31 cellular contexts compared by ENCODE assay signal in genomic region chr2:235378944-235379343, GRCh38.
"Had no signal": no experiment of that assay in that cellular context is flagged by ENCODE, and none has a peak within 500 bp of the region (broad histone marks: within the 10 kb centered on the region; RNA-seq: fewer than 3 reads in every experiment).

No MANE protein-coding gene starts in this region.

- H3K4me3 ChIP-seq: body of pancreas, colonic mucosa, MG63, Peyer's patch, SJSA1 had no signal

- H3K4me1 ChIP-seq: body of pancreas, colonic mucosa, Peyer's patch, SJSA1 had no signal

- H3K4me3 Mint-ChIP-seq: activated CD4-positive, alpha-beta T cell treated with anti-CD3 and anti-CD28 coated beads, Interleukin-2, amount 10 ng/mL, durations not matched to agents 24 days and 14 days; activated CD8-positive, alpha-beta T cell treated with anti-CD3 and anti-CD28 coated beads, Interleukin-2, amount 10 ng/mL, durations not matched to agents 7 days and 5 days; activated naive CD4-positive, alpha-beta T cell treated with anti-CD3 and anti-CD28 coated beads, Interleukin-2, amount 50 U/mL, for 24 hours; activated naive CD8-positive, alpha-beta T cell treated with anti-CD3 and anti-CD28 coated beads, Interleukin-2, amount 10 ng/mL, durations not matched to agents 7 days and 5 days; activated T-cell treated with anti-CD3 and anti-CD28 coated beads, Interleukin-2, amount 50 U/mL, for 24 hours; T-cell had no signal

- H3K27me3 Mint-ChIP-seq: activated naive CD4-positive, alpha-beta T cell treated with anti-CD3 and anti-CD28 coated beads, Interleukin-2, amount 50 U/mL, for 24 hours had no signal

- H3K36me3 ChIP-seq: colonic mucosa, MG63, Peyer's patch, SJSA1 had no signal

- H3K9me3 Mint-ChIP-seq: activated CD4-positive, alpha-beta T cell treated with anti-CD3 and anti-CD28 coated beads, Interleukin-2, amount 10 ng/mL, durations not matched to agents 24 days and 14 days; activated naive CD4-positive, alpha-beta T cell treated with anti-CD3 and anti-CD28 coated beads, Interleukin-2, amount 50 U/mL, for 24 hours; activated naive CD8-positive, alpha-beta T cell treated with anti-CD3 and anti-CD28 coated beads, Interleukin-2, amount 10 ng/mL, durations not matched to agents 7 days and 5 days; activated T-cell treated with anti-CD3 and anti-CD28 coated beads, Interleukin-2, amount 50 U/mL, for 24 hours; activated T-helper 2 cell treated with anti-CD3 and anti-CD28 coated beads, Interferon-gamma antibody, Interleukin-2, Interleukin-4, amounts not matched to agents 10 μg/mL and 5 μg/mL and 100 μg/mL, durations not matched to agents 14 hours and 24 hours and 36 hours; T-cell had no signal

- H3K36me3 Mint-ChIP-seq: activated naive CD4-positive, alpha-beta T cell treated with anti-CD3 and anti-CD28 coated beads, Interleukin-2, amount 50 U/mL, for 24 hours; activated naive CD8-positive, alpha-beta T cell treated with anti-CD3 and anti-CD28 coated beads, Interleukin-2, amount 10 ng/mL, durations not matched to agents 7 days and 5 days; T-cell had no signal

- H3K9me3 ChIP-seq: body of pancreas, colonic mucosa, MG63, Peyer's patch, SJSA1, SK-N-SH had no signal

- H3K9ac ChIP-seq: SK-N-SH had no signal

- H3K27ac ChIP-seq: colonic mucosa, Peyer's patch, SJSA1 had no signal

- H3K27me3 ChIP-seq: body of pancreas, colonic mucosa, MG63, Peyer's patch, SJSA1 had no signal

- H3K4me2 ChIP-seq: SK-N-SH had no signal

- H3K4me1 Mint-ChIP-seq: activated CD4-positive, alpha-beta T cell treated with anti-CD3 and anti-CD28 coated beads, Interleukin-2, amount 10 ng/mL, durations not matched to agents 24 days and 14 days; activated naive CD4-positive, alpha-beta T cell treated with anti-CD3 and anti-CD28 coated beads, Interleukin-2, amount 50 U/mL, for 24 hours; activated naive CD8-positive, alpha-beta T cell treated with anti-CD3 and anti-CD28 coated beads, Interleukin-2, amount 10 ng/mL, durations not matched to agents 7 days and 5 days; T-cell had no signal

- DNase-seq: activated CD4-positive, alpha-beta T cell treated with anti-CD3 and anti-CD28 coated beads, Interleukin-2, amount 10 ng/mL, durations not matched to agents 24 days and 14 days; activated CD4-positive, alpha-beta T cell treated with anti-CD3 and anti-CD28 coated beads, Interleukin-2, amount 50 U/mL, for 4 hours; activated CD8-positive, alpha-beta T cell treated with anti-CD3 and anti-CD28 coated beads, Interleukin-2, amount 10 ng/mL, durations not matched to agents 7 days and 5 days; activated gamma-delta T cell; activated naive CD4-positive, alpha-beta T cell treated with Interleukin-2 at 50 U/mL for 16 hours; activated naive CD8-positive, alpha-beta T cell treated with anti-CD3 and anti-CD28 coated beads, Interleukin-2, amount 10 ng/mL, durations not matched to agents 7 days and 5 days; activated T-cell treated with anti-CD3 and anti-CD28 coated beads, Interleukin-2, amount 50 U/mL, for 24 hours; Karpas-422; KBM-7; NCI-H1048; NCI-H1105 treated with DMSO at 0.1 percent for 48 hours; NCI-H1436; NCI-H187; NCI-H2171 treated with DMSO at 0.1 percent for 48 hours; NCI-H2227 treated with DMSO at 0.1 percent for 48 hours; NCI-H446 treated with DMSO at 0.1 percent for 48 hours; NCI-H524; NCI-H69; NCI-H82; Peyer's patch; SHP77 treated with DMSO at 0.1 percent for 48 hours; SK-N-SH; T-cell; T-helper 2 cell; T-helper 9 cell had no signal

- ATAC-seq: activated CD8-positive, alpha-beta T cell treated with anti-CD3 and anti-CD28 coated beads, Interleukin-2, amount 10 ng/mL, durations not matched to agents 7 days and 5 days; T-cell had no signal

- H3K9me2 ChIP-seq: SK-N-SH had no signal

- H3K27ac Mint-ChIP-seq: activated CD4-positive, alpha-beta T cell treated with anti-CD3 and anti-CD28 coated beads, Interleukin-2, amount 10 ng/mL, durations not matched to agents 24 days and 14 days; activated CD8-positive, alpha-beta T cell treated with anti-CD3 and anti-CD28 coated beads, Interleukin-2, amount 10 ng/mL, durations not matched to agents 7 days and 5 days; activated naive CD4-positive, alpha-beta T cell treated with anti-CD3 and anti-CD28 coated beads, Interleukin-2, amount 50 U/mL, for 24 hours; activated naive CD8-positive, alpha-beta T cell treated with anti-CD3 and anti-CD28 coated beads, Interleukin-2, amount 10 ng/mL, durations not matched to agents 7 days and 5 days; activated T-cell treated with anti-CD3 and anti-CD28 coated beads, Interleukin-2, amount 50 U/mL, for 24 hours; activated T-helper 2 cell treated with anti-CD3 and anti-CD28 coated beads, Interferon-gamma antibody, Interleukin-2, Interleukin-4, amounts not matched to agents 10 μg/mL and 5 μg/mL and 100 μg/mL, durations not matched to agents 14 hours and 24 hours and 36 hours; T-cell had no signal
